Comparison of ENCODE assay signal across 8 cellular contexts in genomic region chr6:25942561-25943147, GRCh38. TPM values are rescaled to one million over a fixed set of nuclear protein-coding genes. Genes with fewer than 3 reads are reported as not detected.
DNase-seq lines count a peak whose midpoint lies in the region; ATAC-seq and TF ChIP-seq lines count a peak whose summit lies in the region.

No MANE protein-coding gene starts in this region.

- H3K4me3 ChIP-seq in A673 (ENCODE audit: low read depth, low read length, poor library complexity, severe bottlenecking): no peak overlapping the region
- no peak overlapping the region for H3K4me3 ChIP-seq in astrocyte of the spinal cord (ENCODE audit: low read depth, low read length)
- no peak overlapping the region for H3K4me3 ChIP-seq in mesendoderm (ENCODE audit: low read length)

- no peaks in the 10 kb centered on the region for H3K4me1 ChIP-seq in A673 (ENCODE audit: insufficient read depth, low read length, poor library complexity, severe bottlenecking)
- H3K4me1 ChIP-seq in mesendoderm (ENCODE audit: control insufficient read depth, low read depth, low read length): no peaks in the 10 kb centered on the region

- ATAC-seq in GM18520 (IDR thresholded peaks at IDR 0.05; ENCODE audit: unreplicated experiment): no peak

- WGBS in mesendoderm (ENCODE audit: extremely low coverage, insufficient coverage, low lambda C conversion rate): 100% methylated on average over 1 of the region's 3 CpGs

- H3K36me3 ChIP-seq in A673 (ENCODE audit: insufficient read depth, low read length, poor library complexity, severe bottlenecking) (no peaks in the 10 kb centered on the region), mesendoderm (ENCODE audit: control insufficient read depth, insufficient read depth, low read length) (no peaks in the 10 kb centered on the region)

- intact Hi-C loops in A673 (cut with micrococcal nuclease; ENCODE audit: unreplicated experiment): loop anchor here (1.0 kb wide), 1 partner anchor 154 kb away; no protein-coding TSS in a partner anchor

- POLR2A ChIA-PET in A673 (lab: Charles Lee; ENCODE audit: low non-redundant PET): no interaction called here
- POLR2A ChIA-PET in GM10248 (lab: Yijun Ruan, JAX): no interaction called here

- no peaks in the 10 kb centered on the region for H3K79me2 ChIP-seq in mesendoderm (ENCODE audit: control insufficient read depth, insufficient read depth, low read length)

- BruUV-seq in A673 (replicated peaks; lab: Mats Ljungman, UMichigan): no TSS peak

- H3K23ac ChIP-seq in mesendoderm (ENCODE audit: low read length): no peak overlapping the region

- no peaks in the 10 kb centered on the region for H3K9me3 ChIP-seq in A673 (ENCODE audit: low read depth, low read length, poor library complexity, severe bottlenecking)

- H3K9ac ChIP-seq in mesendoderm (ENCODE audit: low read length): no peak overlapping the region

- H3K27ac ChIP-seq in A673 (ENCODE audit: low read depth, low read length, poor library complexity, severe bottlenecking) (no peak overlapping the region), mesendoderm (ENCODE audit: low read depth, low read length) (no peak overlapping the region)

- H2BK15ac ChIP-seq in mesendoderm (replicated peaks; ENCODE audit: low read depth): no peak overlapping the region

- no peak overlapping the region for H3K4ac ChIP-seq in mesendoderm (ENCODE audit: low read depth, low read length)

- no peak overlapping the region for H2BK120ac ChIP-seq in mesendoderm (ENCODE audit: low read depth, low read length)

- H3K4me2 ChIP-seq in mesendoderm (ENCODE audit: low read length): no peak overlapping the region

- H4K8ac ChIP-seq in mesendoderm (ENCODE audit: low read depth, low read length): no peak overlapping the region

- TF ChIP-seq CTCF in A673 (conservative IDR thresholded peaks at IDR 0.05; ENCODE audit: low read depth, low read length) (peak; percentile 73), GM10248 (IDR thresholded peaks at IDR 0.05; ENCODE audit: control extremely low read depth, extremely low read depth, low read depth, missing control alignments) (peak; percentile 63), astrocyte of the spinal cord (IDR thresholded peaks at IDR 0.05; ENCODE audit: low read depth, low read length) (peak; percentile 38)

- DNase-seq in A673 (ENCODE audit: low spot score) (peak; percentile 56), GM10248 (ENCODE audit: extremely low spot score) (peak; percentile 31), NCI-H226 (peak; percentile 6), astrocyte of the spinal cord (ENCODE audit: low read depth, low spot score) (peak; percentile 39), mesendoderm (peak; percentile 49), ureter (ENCODE audit: low spot score) (no peak), GM19240 (ENCODE audit: insufficient read length, low spot score) (no peak)

- CTCF ChIA-PET in A673 (lab: Charles Lee): no interaction called here
- CTCF ChIA-PET in GM10248 (lab: Yijun Ruan, JAX): interaction anchor here (0.9 to 2.8 kb wide), 7 partner anchors 9 to 677 kb away, joined by 3 to 9 read pairs (median 5); no protein-coding TSS in a partner anchor

- no peak overlapping the region for H3K18ac ChIP-seq in mesendoderm (ENCODE audit: low read length)

- H4K5ac ChIP-seq in mesendoderm (ENCODE audit: low read length): no peak overlapping the region

- H2AK5ac ChIP-seq in mesendoderm (ENCODE audit: low read length): no peak overlapping the region

- H2BK5ac ChIP-seq in mesendoderm (ENCODE audit: low read length): no peak overlapping the region

- in situ Hi-C loops in astrocyte of the spinal cord (cut with HindIII; ENCODE audit: low sequenced_read_pairs): no loop called here

- no peaks in the 10 kb centered on the region for H3K79me1 ChIP-seq in mesendoderm (ENCODE audit: low read length)

- H3K56ac ChIP-seq in mesendoderm (ENCODE audit: low read length): no peak overlapping the region

- no peaks in the 10 kb centered on the region for H3K27me3 ChIP-seq in A673 (replicated peaks; ENCODE audit: insufficient read depth, low read depth, low read length, poor library complexity)
- no peaks in the 10 kb centered on the region for H3K27me3 ChIP-seq in mesendoderm (ENCODE audit: insufficient read depth, low read length, poor library complexity)

RNA-seq across cellular contexts. Expression of gene SLC17A2, which starts 12.2 kb away (rescaled TPM):
- total RNA-seq in A673 (2021) (not detected in 2 replicates), ureter (not detected)
- polyA plus RNA-seq in mesendoderm (2013, experiment 1 of 2): not detected
- not detected for polyA plus RNA-seq in mesendoderm (2013, experiment 2 of 2)

RNA-seq across cellular contexts. Expression of gene TRIM38, which starts 19.9 kb away (rescaled TPM):
- total RNA-seq in A673 (2021) (8.9 and 9.7 TPM in 2 replicates), ureter (20.2 TPM)
- polyA plus RNA-seq in mesendoderm (2013, experiment 1 of 2): 0.66 TPM
- polyA plus RNA-seq in mesendoderm (2013, experiment 2 of 2): 0.55 TPM

Comparison
In these comparisons a context has a peak if more than half of its experiments do, and no peak if none do; other contexts are left out.
1. DNase-seq: peak in A673 (single experiment), GM10248 (single experiment), NCI-H226 (single experiment), astrocyte of the spinal cord (single experiment) and mesendoderm (single experiment); none in ureter (single experiment) and GM19240 (single experiment).
2. Peak in every context shown above with its lines, with median percentiles within 50 percentile points of each other: CTCF ChIP-seq.